Comparison of ENCODE assay signal across 13 cellular contexts in the genomic region with DNA sequence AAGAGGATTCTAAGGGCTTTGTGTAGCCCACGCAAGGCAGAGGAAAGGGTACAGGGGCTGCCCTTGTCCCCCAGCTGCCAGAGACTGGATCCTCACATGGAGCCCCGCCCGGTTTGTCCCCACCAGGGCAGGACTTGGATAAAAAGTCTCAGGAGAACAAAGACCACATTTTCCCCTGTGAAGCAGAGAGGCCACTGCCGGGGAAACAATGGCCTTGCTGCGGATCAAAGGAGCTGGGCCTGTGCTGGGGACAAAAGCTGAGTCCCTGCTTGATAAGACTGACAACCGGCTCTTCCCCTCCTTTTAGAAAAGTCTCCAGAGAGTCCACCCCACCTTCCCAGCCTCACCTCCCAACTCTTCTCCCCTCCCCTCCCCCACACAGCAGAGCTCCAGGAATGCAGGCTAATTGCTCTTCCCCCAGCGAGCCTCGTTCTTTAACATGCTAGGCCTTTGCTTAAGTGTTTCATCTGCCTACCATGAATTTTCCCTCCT.
DNase-seq lines count a peak whose midpoint lies in the region; ATAC-seq and TF ChIP-seq lines count a peak whose summit lies in the region.
"Had no signal": no experiment of that assay in that cellular context is flagged by ENCODE, and none has a peak within 500 bp of the region (broad histone marks: within the 10 kb centered on the region; RNA-seq: fewer than 3 reads in every experiment).

No MANE protein-coding gene starts in this region.

- H3K4me3 Mint-ChIP-seq in T-helper 2 cell treated with Interferon-gamma antibody and Interleukin-4, amounts not matched to agents 5 μg/mL and 100 μg/mL, for 36 hours, result no peak overlapping the region

- CTCF ChIA-PET in PC-3 (lab: Charles Lee), result no interaction called here

- no peak for TF ChIP-seq CTCF in PC-3 (conservative IDR thresholded peaks at IDR 0.05; ENCODE audit: low read depth, low read length)

- H3K27me3 ChIP-seq in PC-3 (ENCODE audit: low read length), result no peaks in the 10 kb centered on the region

- H2AFZ ChIP-seq in PC-3 (ENCODE audit: low read length), result no peak overlapping the region

- ATAC-seq in PC-3 (no peak), GM21423 (IDR thresholded peaks at IDR 0.05; ENCODE audit: unreplicated experiment) (no peak)

- H3K27ac ChIP-seq in PC-3 (ENCODE audit: low read length), result no peak overlapping the region

- POLR2A ChIA-PET in PC-3 (lab: Charles Lee; ENCODE audit: unreplicated experiment), result no interaction called here

- H3K9ac ChIP-seq in PC-3 (ENCODE audit: low read length), result no peak overlapping the region
- H3K9ac ChIP-seq: SK-N-SH had no signal

- peak overlapping the region; percentile 15; the same call in 1 of the 2 replicates for H3K4me3 ChIP-seq in iPS-18c (ENCODE audit: insufficient read depth, low read depth, low read length)
- H3K4me3 ChIP-seq in PC-3 (ENCODE audit: low read length), result no peak overlapping the region

- H3K9me3 Mint-ChIP-seq in T-helper 2 cell treated with Interferon-gamma antibody and Interleukin-4, amounts not matched to agents 5 μg/mL and 100 μg/mL, for 36 hours, result no peaks in the 10 kb centered on the region

- H3K27me3 Mint-ChIP-seq in T-helper 2 cell treated with Interferon-gamma antibody and Interleukin-4, amounts not matched to agents 5 μg/mL and 100 μg/mL, for 36 hours (ENCODE audit: low read depth), result no peaks in the 10 kb centered on the region

- DNase-seq in ELF-1 (ENCODE audit: low read depth, low spot score) (peak; percentile 96), astrocyte of the hippocampus (ENCODE audit: low read depth, low spot score) (peak; percentile 22), nucleus accumbens (lab: John Stamatoyannopoulos, UW) (peak in 54 of 56 donors; percentile 17 to 92 (median 76)), NCI-H2081 (lab: John Stamatoyannopoulos, UW) (no peak), PC-3 (no peak)
- no peak for DNase-seq in T-helper 2 cell treated with Interferon-gamma antibody and Interleukin-4, amounts not matched to agents 5 μg/mL and 100 μg/mL, for 36 hours (ENCODE audit: low spot score)
- DNase-seq: Calu3, dermis blood vessel endothelial cell, NCI-H187, NCI-H524 treated with DMSO at 0.1 percent for 48 hours, SK-N-SH had no signal

- H3K36me3 ChIP-seq in PC-3 (ENCODE audit: low read depth, low read length), result no peaks in the 10 kb centered on the region

- H3K79me2 ChIP-seq in PC-3 (ENCODE audit: low read length), result no peaks in the 10 kb centered on the region

- no peaks in the 10 kb centered on the region for H4K20me1 ChIP-seq in PC-3 (ENCODE audit: low read length)

- no peaks in the 10 kb centered on the region for H3F3A ChIP-seq in PC-3 (ENCODE audit: low read length, unreplicated experiment)

- H3K9me3 ChIP-seq in iPS-18c (ENCODE audit: control insufficient read depth, insufficient read depth, low read length) (no peaks in the 10 kb centered on the region), PC-3 (ENCODE audit: low read length) (no peaks in the 10 kb centered on the region)
- H3K9me3 ChIP-seq: SK-N-SH had no signal

- H3K36me3 Mint-ChIP-seq in T-helper 2 cell treated with Interferon-gamma antibody and Interleukin-4, amounts not matched to agents 5 μg/mL and 100 μg/mL, for 36 hours (ENCODE audit: low read depth), result no peaks in the 10 kb centered on the region

- intact Hi-C loops in PC-3 (cut with micrococcal nuclease), result no loop called here

- H3K9me2 ChIP-seq in PC-3 (replicated peaks; ENCODE audit: low read length), result no peaks in the 10 kb centered on the region
- H3K9me2 ChIP-seq: SK-N-SH had no signal

- 0 out of 2 replicates have a peak, but pooled peaks cover 3% of the 10 kb centered on the region for H3K4me1 ChIP-seq in PC-3 (ENCODE audit: insufficient read depth, low read length)

- no peak overlapping the region for H3K27ac Mint-ChIP-seq in T-helper 2 cell treated with Interferon-gamma antibody and Interleukin-4, amounts not matched to agents 5 μg/mL and 100 μg/mL, for 36 hours

- BruUV-seq in PC-3 (replicated peaks; lab: Mats Ljungman, UMichigan), result no TSS peak

- H3K4me1 Mint-ChIP-seq in T-helper 2 cell treated with Interferon-gamma antibody and Interleukin-4, amounts not matched to agents 5 μg/mL and 100 μg/mL, for 36 hours (ENCODE audit: low read depth), result no peaks in the 10 kb centered on the region

- no peak overlapping the region for H3K4me2 ChIP-seq in PC-3 (ENCODE audit: low read length)
- H3K4me2 ChIP-seq: SK-N-SH had no signal

Comparison
In these comparisons a context has a peak if more than half of its experiments do, and no peak if none do; other contexts are left out.
1. DNase-seq: peak in ELF-1 (single experiment), astrocyte of the hippocampus (single experiment) and nucleus accumbens (54 of 56); none in NCI-H2081 (0 of 2), PC-3 (single experiment) and T-helper 2 cell treated with Interferon-gamma antibody and Interleukin-4, amounts not matched to agents 5 μg/mL and 100 μg/mL, for 36 hours (single experiment).